In genomic region chr11:72333657-72334056, GRCh38 we compare ENCODE assay signal across 10 cellular contexts.
A peak's percentile ranks its signal among the peaks of the same experiment; 100 is the strongest.
DNase-seq lines count a peak whose midpoint lies in the region; ATAC-seq and TF ChIP-seq lines count a peak whose summit lies in the region.
"Had no signal": no experiment of that assay in that cellular context is flagged by ENCODE, and none has a peak within 500 bp of the region (broad histone marks: within the 10 kb centered on the region; RNA-seq: fewer than 3 reads in every experiment).

No MANE protein-coding gene starts in this region.

- intact Hi-C loops in CD4-positive, alpha-beta T cell (cut with DNase I, micrococcal nuclease) = loop anchor here in 1 of 2 experiments (2.0 kb wide), 1 partner anchor 97 kb away; no protein-coding TSS in a partner anchor
- intact Hi-C loops in activated T-helper 2 cell treated with anti-CD3 and anti-CD28 coated beads, Interferon-gamma antibody, Interleukin-2, Interleukin-4, amounts not matched to agents 10 μg/mL and 5 μg/mL and 100 μg/mL, durations not matched to agents 14 hours and 24 hours and 36 hours (cut with micrococcal nuclease) = loop anchor here (5.0 kb wide), 1 partner anchor 79 kb away; no protein-coding TSS in a partner anchor
- intact Hi-C loops in left lung (cut with DNase I) = no loop called here

- H3K27me3 ChIP-seq in CD4-positive, alpha-beta T cell (ENCODE audit: control insufficient read depth, insufficient read depth, low read length) = no peaks in the 10 kb centered on the region
- H3K27me3 ChIP-seq in left lung (no peaks in the 10 kb centered on the region), MG63 (no peaks in the 10 kb centered on the region)
- H3K27me3 ChIP-seq: adrenal gland had no signal

- H3K27me3 Mint-ChIP-seq in CD4-positive, alpha-beta T cell = no peaks in the 10 kb centered on the region
- no peaks in the 10 kb centered on the region for H3K27me3 Mint-ChIP-seq in activated T-helper 2 cell treated with anti-CD3 and anti-CD28 coated beads, Interferon-gamma antibody, Interleukin-2, Interleukin-4, amounts not matched to agents 10 μg/mL and 5 μg/mL and 100 μg/mL, durations not matched to agents 14 hours and 24 hours and 36 hours (ENCODE audit: low read depth)

- no peak for TF ChIP-seq CTCF in CD4-positive, alpha-beta T cell (IDR thresholded peaks at IDR 0.05)
- no peak for TF ChIP-seq CTCF in left lung (IDR thresholded peaks at IDR 0.05)

- peaks cover 17% of the 10 kb centered on the region for H3K36me3 Mint-ChIP-seq in CD4-positive, alpha-beta T cell (ENCODE audit: low read depth)
- peaks cover 8% of the 10 kb centered on the region for H3K36me3 Mint-ChIP-seq in activated T-helper 2 cell treated with anti-CD3 and anti-CD28 coated beads, Interferon-gamma antibody, Interleukin-2, Interleukin-4, amounts not matched to agents 10 μg/mL and 5 μg/mL and 100 μg/mL, durations not matched to agents 14 hours and 24 hours and 36 hours (ENCODE audit: low read depth)

- H3K4me1 ChIP-seq in left lung = no peaks in the 10 kb centered on the region

- DNase-seq in CD4-positive, alpha-beta T cell = peak in 9 of 10 experiments; percentile 4 to 53 (median 16)
- DNase-seq in NCI-H2227 (lab: John Stamatoyannopoulos, UW; ENCODE audit: unreplicated experiment) (peak; percentile 64), left lung (no peak), AG20443 (ENCODE audit: low spot score) (no peak), MG63 (no peak), DMS53 treated with DMSO at 0.1 percent for 48 hours (lab: John Stamatoyannopoulos, UW; ENCODE audit: unreplicated experiment) (no peak)
- DNase-seq in activated T-helper 2 cell treated with anti-CD3 and anti-CD28 coated beads, Interferon-gamma antibody, Interleukin-2, Interleukin-4, amounts not matched to agents 10 μg/mL and 5 μg/mL and 100 μg/mL, durations not matched to agents 14 hours and 24 hours and 36 hours (ENCODE audit: low spot score) = peak; percentile 66
- DNase-seq: NCI-H510A treated with DMSO at 0.1 percent for 48 hours had no signal

- no peak overlapping the region for H3K27ac ChIP-seq in CD4-positive, alpha-beta T cell (ENCODE audit: low read depth, low read length)
- H3K27ac ChIP-seq in left lung = no peak overlapping the region

- H3K36me3 ChIP-seq in left lung = peaks cover 0 to 14% of the 10 kb centered on the region in 2 donors
- peaks cover 11% of the 10 kb centered on the region for H3K36me3 ChIP-seq in MG63
- H3K36me3 ChIP-seq: adrenal gland had no signal

- peaks cover 36% of the 10 kb centered on the region for H3K4me1 Mint-ChIP-seq in CD4-positive, alpha-beta T cell (ENCODE audit: low read depth)
- peaks cover 39% of the 10 kb centered on the region for H3K4me1 Mint-ChIP-seq in activated T-helper 2 cell treated with anti-CD3 and anti-CD28 coated beads, Interferon-gamma antibody, Interleukin-2, Interleukin-4, amounts not matched to agents 10 μg/mL and 5 μg/mL and 100 μg/mL, durations not matched to agents 14 hours and 24 hours and 36 hours (ENCODE audit: low read depth)

- H3K4me3 ChIP-seq in left lung = no peak overlapping the region
- H3K4me3 ChIP-seq in MG63 = no peak overlapping the region
- H3K4me3 ChIP-seq: adrenal gland had no signal

- H3K9me3 ChIP-seq in CD4-positive, alpha-beta T cell (ENCODE audit: control insufficient read depth, low read length) = no peaks in the 10 kb centered on the region
- no peaks in the 10 kb centered on the region for H3K9me3 ChIP-seq in left lung
- H3K9me3 ChIP-seq in MG63 = no peaks in the 10 kb centered on the region
- H3K9me3 ChIP-seq: adrenal gland had no signal

- no peaks in the 10 kb centered on the region for H3K9me3 Mint-ChIP-seq in CD4-positive, alpha-beta T cell
- no peaks in the 10 kb centered on the region for H3K9me3 Mint-ChIP-seq in activated T-helper 2 cell treated with anti-CD3 and anti-CD28 coated beads, Interferon-gamma antibody, Interleukin-2, Interleukin-4, amounts not matched to agents 10 μg/mL and 5 μg/mL and 100 μg/mL, durations not matched to agents 14 hours and 24 hours and 36 hours

- peak overlapping the region; percentile 16 for H3K4me3 Mint-ChIP-seq in CD4-positive, alpha-beta T cell
- no peak overlapping the region for H3K4me3 Mint-ChIP-seq in activated T-helper 2 cell treated with anti-CD3 and anti-CD28 coated beads, Interferon-gamma antibody, Interleukin-2, Interleukin-4, amounts not matched to agents 10 μg/mL and 5 μg/mL and 100 μg/mL, durations not matched to agents 14 hours and 24 hours and 36 hours (ENCODE audit: low read depth)

- POLR2A ChIA-PET in CD4-positive, alpha-beta T cell (lab: Charles Lee) = no interaction called here

- ATAC-seq in CD4-positive, alpha-beta T cell (ENCODE audit: poor library complexity) = peak; percentile 98
- ATAC-seq in left lung (peak; percentile 14), HG02970 (IDR thresholded peaks at IDR 0.05; ENCODE audit: low FRiP score, unreplicated experiment) (no peak)

- peak overlapping the region; percentile 2 for H3K27ac Mint-ChIP-seq in CD4-positive, alpha-beta T cell
- H3K27ac Mint-ChIP-seq in activated T-helper 2 cell treated with anti-CD3 and anti-CD28 coated beads, Interferon-gamma antibody, Interleukin-2, Interleukin-4, amounts not matched to agents 10 μg/mL and 5 μg/mL and 100 μg/mL, durations not matched to agents 14 hours and 24 hours and 36 hours = peak overlapping the region; percentile 31

- CTCF ChIA-PET in CD4-positive, alpha-beta T cell (lab: Charles Lee) = no interaction called here

Comparison
In these comparisons a context has a peak if more than half of its experiments do, and no peak if none do; other contexts are left out.
1. DNase-seq: peak in CD4-positive, alpha-beta T cell (9 of 10), NCI-H2227 (single experiment) and activated T-helper 2 cell treated with anti-CD3 and anti-CD28 coated beads, Interferon-gamma antibody, Interleukin-2, Interleukin-4, amounts not matched to agents 10 μg/mL and 5 μg/mL and 100 μg/mL, durations not matched to agents 14 hours and 24 hours and 36 hours (single experiment); none in left lung (0 of 2), AG20443 (single experiment), MG63 (single experiment) and DMS53 treated with DMSO at 0.1 percent for 48 hours (single experiment).